Comparison of ENCODE assay signal across 11 cellular contexts in genomic region chr3:56302417-56302816, GRCh38.
DNase-seq lines count a peak whose midpoint lies in the region; ATAC-seq and TF ChIP-seq lines count a peak whose summit lies in the region.
"Had no signal": no experiment of that assay in that cellular context is flagged by ENCODE, and none has a peak within 500 bp of the region (broad histone marks: within the 10 kb centered on the region; RNA-seq: fewer than 3 reads in every experiment).

No MANE protein-coding gene starts in this region.

- H3K18ac ChIP-seq in mesenchymal stem cell (ENCODE audit: low read depth in 1 of 2, low read length in 2 of 2) = no peak overlapping the region

- peak; percentile 62 for TF ChIP-seq CTCF in DOHH2 (IDR thresholded peaks at IDR 0.05; ENCODE audit: low read depth, low read length, poor library complexity, severe bottlenecking)

- H3K4ac ChIP-seq in mesenchymal stem cell (ENCODE audit: low read depth in 1 of 2, low read length in 2 of 2) = no peak overlapping the region

- H4K91ac ChIP-seq in mesenchymal stem cell (ENCODE audit: low read length) = no peak overlapping the region

- no peaks in the 10 kb centered on the region for H3K9me2 ChIP-seq in DOHH2 (replicated peaks; ENCODE audit: control insufficient read depth, low read length)

- H3K23ac ChIP-seq in mesenchymal stem cell (ENCODE audit: low read length in 2 of 2) = no peak overlapping the region

- H3K9ac ChIP-seq in mesenchymal stem cell (ENCODE audit: low read length) = no peak overlapping the region

- H3K9me3 ChIP-seq in DOHH2 (ENCODE audit: control insufficient read depth, insufficient read depth, low read length) = no peaks in the 10 kb centered on the region
- H3K9me3 ChIP-seq in mesenchymal stem cell (ENCODE audit: control insufficient read depth, low read length) = no peaks in the 10 kb centered on the region

- no peak overlapping the region for H2BK12ac ChIP-seq in mesenchymal stem cell (ENCODE audit: low read length in 2 of 2)

- ATAC-seq in HG02852 (IDR thresholded peaks at IDR 0.05; ENCODE audit: unreplicated experiment) (no peak), HG02678 (IDR thresholded peaks at IDR 0.05; ENCODE audit: unreplicated experiment) (no peak)
- ATAC-seq: activated T-helper 17 cell treated with anti-CD3 and anti-CD28 coated beads, Interleukin-2, amount 50 U/mL, for 72 hours had no signal

- H3K27ac ChIP-seq in DOHH2 (ENCODE audit: low read depth, low read length) (no peak overlapping the region), mesenchymal stem cell (ENCODE audit: low read length, poor library complexity, severe bottlenecking) (no peak overlapping the region)

- H3K79me1 ChIP-seq in mesenchymal stem cell (replicated peaks; ENCODE audit: low read length, poor library complexity, severe bottlenecking) = no peaks in the 10 kb centered on the region

- H4K8ac ChIP-seq in mesenchymal stem cell (ENCODE audit: low read length) = no peak overlapping the region

- no peak overlapping the region for H3K14ac ChIP-seq in mesenchymal stem cell (ENCODE audit: low read length in 2 of 2)

- no peak overlapping the region for H2BK5ac ChIP-seq in mesenchymal stem cell (ENCODE audit: low read depth, low read length, poor library complexity, severe bottlenecking)

- 0 out of 2 replicates have a peak, but pooled peaks cover 8% of the 10 kb centered on the region for H3K4me1 ChIP-seq in DOHH2 (ENCODE audit: control insufficient read depth, low read length)
- no peaks in the 10 kb centered on the region for H3K4me1 ChIP-seq in mesenchymal stem cell (ENCODE audit: control insufficient read depth, insufficient read depth, low read depth, low read length)

- no peaks in the 10 kb centered on the region for H3F3A ChIP-seq in DOHH2 (ENCODE audit: control insufficient read depth, insufficient read depth)

- no peak overlapping the region for H2BK15ac ChIP-seq in mesenchymal stem cell (ENCODE audit: low read depth, poor library complexity, severe bottlenecking)

- 83% methylated on average over 2 of the region's 2 CpGs for WGBS in mesenchymal stem cell

- no peak overlapping the region for H2BK120ac ChIP-seq in mesenchymal stem cell (ENCODE audit: low read depth, low read length)

- H3K4me3 ChIP-seq in DOHH2 (ENCODE audit: low read length) (no peak overlapping the region), mesenchymal stem cell (ENCODE audit: insufficient read depth in 1 of 2, low read depth in 1 of 2, low read length in 2 of 2) (no peak overlapping the region)

- H3K79me2 ChIP-seq in DOHH2 (ENCODE audit: control insufficient read depth, low read length) = no peaks in the 10 kb centered on the region

- no peak overlapping the region for H2AK5ac ChIP-seq in mesenchymal stem cell (ENCODE audit: low read length, severe bottlenecking)

- H3K36me3 ChIP-seq in DOHH2 (ENCODE audit: control insufficient read depth, low read length) (no peaks in the 10 kb centered on the region), mesenchymal stem cell (ENCODE audit: control insufficient read depth in 1 of 2, insufficient read depth in 2 of 2, low read depth in 1 of 2, low read length in 2 of 2) (no peaks in the 10 kb centered on the region)

- DNase-seq in HT-29 (ENCODE audit: low spot score) (peak; percentile 11), astrocyte of the hippocampus (ENCODE audit: low read depth, low spot score) (peak; percentile 16), mesenchymal stem cell (peak; percentile 12), SHP77 treated with DMSO at 0.1 percent for 48 hours (lab: John Stamatoyannopoulos, UW) (no peak), T-helper 2 cell (no peak)
- DNase-seq: cerebellar nuclear complex, NCI-H146 had no signal

- H2AFZ ChIP-seq in mesenchymal stem cell (ENCODE audit: low read depth, low read length) = no peak overlapping the region

- H3K4me2 ChIP-seq in DOHH2 (ENCODE audit: low read length) (no peak overlapping the region), mesenchymal stem cell (ENCODE audit: low read length, poor library complexity, severe bottlenecking) (no peak overlapping the region)

- H4K20me1 ChIP-seq in DOHH2 (ENCODE audit: control insufficient read depth, insufficient read depth, low read depth, low read length) = no peaks in the 10 kb centered on the region

- H3K27me3 ChIP-seq in DOHH2 (ENCODE audit: control insufficient read depth, low read length) (peaks cover 2% of the 10 kb centered on the region), mesenchymal stem cell (ENCODE audit: control insufficient read depth in 1 of 2, insufficient read depth in 1 of 2, low read length in 2 of 2) (peaks cover 0 to 6% of the 10 kb centered on the region in 2 experiments)

Comparison
In these comparisons a context has a peak if more than half of its experiments do, and no peak if none do; other contexts are left out.
1. DNase-seq: peak in HT-29 (single experiment), astrocyte of the hippocampus (single experiment) and mesenchymal stem cell (single experiment); none in SHP77 treated with DMSO at 0.1 percent for 48 hours (single experiment) and T-helper 2 cell (0 of 5).